In the genomic region with DNA sequence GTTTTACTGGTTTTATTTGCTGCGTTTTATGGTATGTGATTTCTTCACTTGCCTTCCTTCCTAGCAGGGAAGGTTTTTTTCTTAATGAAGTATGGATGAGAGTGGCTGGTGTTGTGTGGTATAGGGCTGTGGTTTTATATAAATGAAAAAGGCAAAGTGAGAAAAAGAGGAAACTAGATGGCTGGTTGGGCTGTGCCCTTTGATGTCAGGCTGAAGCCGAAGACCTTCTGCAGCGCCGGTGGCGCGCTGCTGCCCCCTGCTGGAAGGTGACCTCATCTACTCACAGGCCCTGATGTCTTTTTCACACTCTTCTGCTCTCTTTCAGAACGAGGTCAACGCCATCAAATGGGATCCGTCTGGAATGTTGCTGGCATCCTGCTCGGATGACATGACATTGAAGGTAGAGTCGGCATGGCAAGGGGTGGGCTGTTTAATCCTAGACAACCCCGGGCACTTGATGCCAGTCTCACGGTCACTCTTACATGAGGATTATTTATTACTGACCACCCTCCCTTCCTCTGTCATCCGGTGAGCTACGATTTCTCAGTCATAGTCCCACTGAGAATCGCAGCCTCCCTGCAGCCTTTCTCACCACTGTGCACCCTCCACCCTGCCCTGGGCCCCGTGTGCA, we compare ENCODE assay signal across 8 cellular contexts. TPM values are rescaled to one million over a fixed set of nuclear protein-coding genes. Genes with fewer than 3 reads are reported as not detected.
DNase-seq lines count a peak whose midpoint lies in the region; ATAC-seq, FAIRE-seq and TF ChIP-seq lines count a peak whose summit lies in the region.

No MANE protein-coding gene starts in this region.

- FAIRE-seq in HTR-8/SVneo (lab: Jason Lieb, UNC), result no peak

- intact Hi-C loops in esophagus squamous epithelium (cut with DNase I), result no loop called here

- H3K4me3 Mint-ChIP-seq in activated T-cell treated with anti-CD3 and anti-CD28 coated beads, Interleukin-2, amount 50 U/mL, for 24 hours, result no peak overlapping the region
- no peak overlapping the region for H3K4me3 Mint-ChIP-seq in natural killer cell treated with Interleukin-12 subunit alpha and Interleukin-12 subunit beta and Interleukin-15 and Interleukin-18, amount 100 ng/mL, for 72 hours

- peaks cover 68% of the 10 kb centered on the region for H3K36me3 Mint-ChIP-seq in activated T-cell treated with anti-CD3 and anti-CD28 coated beads, Interleukin-2, amount 50 U/mL, for 24 hours (ENCODE audit: low read depth)
- H3K36me3 Mint-ChIP-seq in natural killer cell treated with Interleukin-12 subunit alpha and Interleukin-12 subunit beta and Interleukin-15 and Interleukin-18, amount 100 ng/mL, for 72 hours, result peaks cover 8% of the 10 kb centered on the region

- H3K27ac ChIP-seq in esophagus squamous epithelium, result no peak overlapping the region

- H3K4me3 ChIP-seq in esophagus squamous epithelium, result no peak overlapping the region

- H3K9me3 Mint-ChIP-seq in activated T-cell treated with anti-CD3 and anti-CD28 coated beads, Interleukin-2, amount 50 U/mL, for 24 hours, result no peaks in the 10 kb centered on the region
- no peaks in the 10 kb centered on the region for H3K9me3 Mint-ChIP-seq in natural killer cell treated with Interleukin-12 subunit alpha and Interleukin-12 subunit beta and Interleukin-15 and Interleukin-18, amount 100 ng/mL, for 72 hours

- DNase-seq in COLO829 (ENCODE audit: low spot score), result peak; percentile 59
- DNase-seq in HTR-8/SVneo (ENCODE audit: insufficient read length, low spot score), result peak; percentile 49
- peak; percentile 87 for DNase-seq in OCI-M1 (lab: John Stamatoyannopoulos, UW)
- peak; percentile 85 for DNase-seq in activated T-cell treated with anti-CD3 and anti-CD28 coated beads, Interleukin-2, amount 50 U/mL, for 24 hours
- DNase-seq in esophagus squamous epithelium (lab: John Stamatoyannopoulos, UW), result peak; percentile 14
- peak; percentile 79 for DNase-seq in natural killer cell treated with Interleukin-12 subunit alpha and Interleukin-12 subunit beta and Interleukin-15 and Interleukin-18, amount 100 ng/mL, for 72 hours (ENCODE audit: low spot score)
- DNase-seq in stimulated activated naive CD4-positive, alpha-beta T cell (lab: John Stamatoyannopoulos, UW), result peak; percentile 58 to 83 (median 64)

- no peak for TF ChIP-seq POLR2A in esophagus squamous epithelium (IDR thresholded peaks at IDR 0.05)

- H3K27me3 Mint-ChIP-seq in activated T-cell treated with anti-CD3 and anti-CD28 coated beads, Interleukin-2, amount 50 U/mL, for 24 hours, result no peaks in the 10 kb centered on the region
- no peaks in the 10 kb centered on the region for H3K27me3 Mint-ChIP-seq in natural killer cell treated with Interleukin-12 subunit alpha and Interleukin-12 subunit beta and Interleukin-15 and Interleukin-18, amount 100 ng/mL, for 72 hours

- H3K9me3 ChIP-seq in esophagus squamous epithelium, result no peaks in the 10 kb centered on the region

- H3K36me3 ChIP-seq in esophagus squamous epithelium, result peaks cover 0 to 59% (median 0%) of the 10 kb centered on the region in 3 donors

- peaks cover 0 to 9% (median 0%) of the 10 kb centered on the region in 3 donors for H3K4me1 ChIP-seq in esophagus squamous epithelium

- 11 to 30% methylated on average over 12 to 15 of the region's 17 CpGs for WGBS in esophagus squamous epithelium, 2 donors

- H3K27ac Mint-ChIP-seq in activated T-cell treated with anti-CD3 and anti-CD28 coated beads, Interleukin-2, amount 50 U/mL, for 24 hours, result no peak overlapping the region
- H3K27ac Mint-ChIP-seq in natural killer cell treated with Interleukin-12 subunit alpha and Interleukin-12 subunit beta and Interleukin-15 and Interleukin-18, amount 100 ng/mL, for 72 hours, result peak overlapping the region in 1 of 2 donors; percentile 24

- peak; percentile 62 to 82 (median 78) for TF ChIP-seq CTCF in esophagus squamous epithelium (IDR thresholded peaks at IDR 0.05)

- peak; percentile 82 for ATAC-seq in GM19468 (IDR thresholded peaks at IDR 0.05; ENCODE audit: extremely low read depth, unreplicated experiment)
- peak; percentile 74 to 77 for ATAC-seq in natural killer cell treated with Interleukin-12 subunit alpha and Interleukin-12 subunit beta and Interleukin-15 and Interleukin-18, amount 100 ng/mL, for 72 hours

- no peaks in the 10 kb centered on the region for H3K27me3 ChIP-seq in esophagus squamous epithelium

- H3K4me1 Mint-ChIP-seq in activated T-cell treated with anti-CD3 and anti-CD28 coated beads, Interleukin-2, amount 50 U/mL, for 24 hours (ENCODE audit: low read depth), result peaks cover 7% of the 10 kb centered on the region
- H3K4me1 Mint-ChIP-seq in natural killer cell treated with Interleukin-12 subunit alpha and Interleukin-12 subunit beta and Interleukin-15 and Interleukin-18, amount 100 ng/mL, for 72 hours (ENCODE audit: low read depth in 2 of 2), result peaks cover 6 to 13% of the 10 kb centered on the region in 2 donors

RNA-seq across cellular contexts. Expression of a gene that starts 56.6 kb away (rescaled TPM):
- 1 to 10 TPM in 3 of 4 donors, under 1 TPM in 1; 0.68 to 3.9 (median 1.8) TPM for total RNA-seq in esophagus squamous epithelium
- total RNA-seq in natural killer cell treated with Interleukin-12 subunit alpha and Interleukin-12 subunit beta and Interleukin-15 and Interleukin-18, amount 100 ng/mL, for 72 hours, result not detected

Comparison
In these comparisons a context has a peak if more than half of its experiments do, and no peak if none do; other contexts are left out.
1. DNase-seq: peak in every context shown above with its lines; median percentile 87 in OCI-M1; 85 in activated T-cell treated with anti-CD3 and anti-CD28 coated beads, Interleukin-2, amount 50 U/mL, for 24 hours; 79 in natural killer cell treated with Interleukin-12 subunit alpha and Interleukin-12 subunit beta and Interleukin-15 and Interleukin-18, amount 100 ng/mL, for 72 hours; 64 in stimulated activated naive CD4-positive, alpha-beta T cell; 59 in COLO829; 49 in HTR-8/SVneo; 14 in esophagus squamous epithelium.